In genomic region chrX:100649550-100650356, GRCh38 we compare ENCODE assay signal across 1 cellular context.
TF ChIP-seq lines count a peak whose summit lies in the region.

No MANE protein-coding gene starts in this region.

TF ChIP-seq in HepG2, 621 proteins besides CTCF, POLR2A, EP300 and RAD21 (continued from another document and continues in another):
- TF ChIP-seq UBTF (CRISPR knock-in tag; IDR thresholded peaks at IDR 0.05) (0 out of 2 replicates have a peak, but pooled peaks have one; percentile 16), ZNF572 (CRISPR knock-in tag; IDR thresholded peaks at IDR 0.05) (no peak), ZNF503 (CRISPR knock-in tag; IDR thresholded peaks at IDR 0.05) (peak; percentile 52; the same call in 1 of the 2 replicates), MTA3 (CRISPR knock-in tag; IDR thresholded peaks at IDR 0.05) (no peak), ZNF780A (CRISPR knock-in tag; IDR thresholded peaks at IDR 0.05) (no peak), ZSCAN9 (CRISPR knock-in tag; IDR thresholded peaks at IDR 0.05; ENCODE audit: borderline replicate concordance) (no peak), ATF2 (CRISPR knock-in tag; IDR thresholded peaks at IDR 0.05) (no peak; the same call in 1 of the 2 replicates), ZNF281 (CRISPR knock-in tag; IDR thresholded peaks at IDR 0.05; ENCODE audit: borderline replicate concordance) (peak; percentile 94), ZFY (CRISPR knock-in tag; IDR thresholded peaks at IDR 0.05) (peak; percentile 54; the same call in 1 of the 2 replicates), DMTF1 (CRISPR knock-in tag; IDR thresholded peaks at IDR 0.05) (no peak), HBP1 (CRISPR knock-in tag; IDR thresholded peaks at IDR 0.05; ENCODE audit: low read depth) (no peak), MEIS2 (CRISPR knock-in tag; IDR thresholded peaks at IDR 0.05) (no peak), GABPB1 (CRISPR knock-in tag; IDR thresholded peaks at IDR 0.05) (peak; percentile 28; the same call in 1 of the 2 replicates), ZNF740 (CRISPR knock-in tag; IDR thresholded peaks at IDR 0.05) (peak; percentile 65; the same call in 1 of the 2 replicates), CREBL2 (CRISPR knock-in tag; IDR thresholded peaks at IDR 0.05; ENCODE audit: borderline replicate concordance) (no peak), ZBTB40 (IDR thresholded peaks at IDR 0.05) (no peak), ZBTB40 (CRISPR knock-in tag; IDR thresholded peaks at IDR 0.05) (no peak), ZNF331 (CRISPR knock-in tag; IDR thresholded peaks at IDR 0.05) (peak; percentile 65), NBN (conservative IDR thresholded peaks at IDR 0.05) (no peak), MZF1 (CRISPR knock-in tag; IDR thresholded peaks at IDR 0.05; ENCODE audit: borderline replicate concordance) (no peak), ZNF879 (CRISPR knock-in tag; IDR thresholded peaks at IDR 0.05) (no peak), ZNF225 (CRISPR knock-in tag; IDR thresholded peaks at IDR 0.05) (no peak), LCORL (IDR thresholded peaks at IDR 0.05) (no peak), LCORL (CRISPR knock-in tag; IDR thresholded peaks at IDR 0.05) (no peak; the same call in 1 of the 2 replicates), NFRKB (IDR thresholded peaks at IDR 0.05) (no peak), HMGXB4 (CRISPR knock-in tag; IDR thresholded peaks at IDR 0.05; ENCODE audit: borderline replicate concordance in 1 of 2, low read depth in 1 of 2) (peak in 1 of 2 experiments; percentile 33; a peak in 1 of 4 replicates), GLMP (CRISPR knock-in tag; IDR thresholded peaks at IDR 0.05; ENCODE audit: borderline replicate concordance) (no peak)
